Comparison of ENCODE assay signal across 8 cellular contexts in the genomic region with DNA sequence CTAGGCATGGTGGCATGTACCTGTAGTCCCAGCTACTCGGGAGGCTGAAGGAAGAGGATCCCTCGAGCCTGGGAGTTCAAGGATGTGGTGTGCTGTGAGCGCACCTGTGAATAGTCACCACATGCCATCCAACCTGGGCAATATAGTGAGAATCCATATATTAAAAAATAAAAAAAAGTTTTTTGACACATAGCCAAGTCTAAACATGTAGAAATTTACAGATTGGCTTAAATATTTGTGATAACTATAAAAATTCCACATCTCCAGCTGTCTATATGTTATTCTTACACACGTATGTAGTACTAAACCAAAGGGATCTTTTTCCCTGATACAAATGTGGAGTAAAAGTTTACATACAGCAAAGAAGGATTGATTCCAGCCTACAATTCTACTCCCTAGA.
"Had no signal": no experiment of that assay in that cellular context is flagged by ENCODE, and none has a peak within 500 bp of the region (broad histone marks: within the 10 kb centered on the region; RNA-seq: fewer than 3 reads in every experiment).

No MANE protein-coding gene starts in this region.

- H3K4me3 Mint-ChIP-seq: IgD-negative memory B cell had no signal

- H3K27ac Mint-ChIP-seq: IgD-negative memory B cell had no signal

- H3K4me1 Mint-ChIP-seq: IgD-negative memory B cell had no signal

- H3K27me3 Mint-ChIP-seq: IgD-negative memory B cell had no signal

- H3K36me3 Mint-ChIP-seq: IgD-negative memory B cell had no signal

- FAIRE-seq: HepG2, HTR-8/SVneo had no signal

- ATAC-seq: HepG2 had no signal

- H3K27ac ChIP-seq: HL-60, KMS-11 had no signal

- H3K9ac ChIP-seq: KMS-11 had no signal

- DNase-seq: IMR-90, KBM-7, KG1 had no signal

- H3K4me2 ChIP-seq: KMS-11 had no signal
